In genomic region chr11:15688351-15688792, GRCh38 we compare ENCODE assay signal across 15 cellular contexts.
DNase-seq lines count a peak whose midpoint lies in the region; ATAC-seq lines count a peak whose summit lies in the region.
"Had no signal": no experiment of that assay in that cellular context is flagged by ENCODE, and none has a peak within 500 bp of the region (broad histone marks: within the 10 kb centered on the region; RNA-seq: fewer than 3 reads in every experiment).

No MANE protein-coding gene starts in this region.

- DNase-seq in HT-29 (ENCODE audit: low spot score) (peak; percentile 42), ecto neural progenitor cell (ENCODE audit: low spot score) (peak; percentile 22), iris pigment epithelial cell (ENCODE audit: low read depth) (peak; percentile 4), sciatic nerve (ENCODE audit: low spot score) (peak; percentile 87), NCI-H1417 treated with DMSO at 0.1 percent for 48 hours (lab: John Stamatoyannopoulos, UW) (no peak), GOT3 (lab: John Stamatoyannopoulos, UW) (no peak)
- DNase-seq in activated CD4-positive, alpha-beta T cell treated with anti-CD3 and anti-CD28 coated beads for 48 hours, result no peak
- DNase-seq: activated CD4-positive, alpha-beta T cell treated with anti-CD3 and anti-CD28 coated beads for 4 hours; activated naive CD8-positive, alpha-beta T cell treated with anti-CD3 and anti-CD28 coated beads for 36 hours; activated T-cell treated with anti-CD3 and anti-CD28 coated beads for 4 hours; Karpas-422; NCI-H146; NCI-H526 treated with DMSO at 0.1 percent for 48 hours; Peyer's patch had no signal

- intact Hi-C loops in sciatic nerve (cut with DNase I), result no loop called here

- ATAC-seq in sciatic nerve, result peak; percentile 98
- ATAC-seq in GM21381 (IDR thresholded peaks at IDR 0.05; ENCODE audit: unreplicated experiment), result no peak

Comparison
In these comparisons a context has a peak if more than half of its experiments do, and no peak if none do; other contexts are left out.
1. DNase-seq: peak in HT-29 (single experiment), ecto neural progenitor cell (single experiment), iris pigment epithelial cell (single experiment) and sciatic nerve (single experiment); none in NCI-H1417 treated with DMSO at 0.1 percent for 48 hours (single experiment), GOT3 (single experiment) and activated CD4-positive, alpha-beta T cell treated with anti-CD3 and anti-CD28 coated beads for 48 hours (single experiment).